Comparison of ENCODE assay signal across 9 cellular contexts in genomic region chr7:130939285-130940095, GRCh38.
A peak's percentile ranks its signal among the peaks of the same experiment; 100 is the strongest.
DNase-seq lines count a peak whose midpoint lies in the region; ATAC-seq and TF ChIP-seq lines count a peak whose summit lies in the region.
"Had no signal": no experiment of that assay in that cellular context is flagged by ENCODE, and none has a peak within 500 bp of the region (broad histone marks: within the 10 kb centered on the region; RNA-seq: fewer than 3 reads in every experiment).

No MANE protein-coding gene starts in this region.

- peak overlapping the region; percentile 67 for H3K4me3 Mint-ChIP-seq in activated CD4-positive, alpha-beta T cell treated with anti-CD3 and anti-CD28 coated beads for 36 hours
- peak overlapping the region; percentile 24 for H3K4me3 Mint-ChIP-seq in activated T-helper 1 cell treated with anti-CD3 and anti-CD28 coated beads, Interleukin-12 subunit alpha, Interleukin-12 subunit beta, Interleukin-2, Interleukin-4 antibody, amounts not matched to agents 30 ng/mL and 10 ng/mL and 1 ng/mL, durations not matched to agents 14 hours and 24 hours and 36 hours

- no peaks in the 10 kb centered on the region for H3F3A ChIP-seq in MM.1S (ENCODE audit: insufficient read depth, low read length)

- intact Hi-C loops in activated CD4-positive, alpha-beta T cell treated with anti-CD3 and anti-CD28 coated beads for 36 hours (cut with DNase I, micrococcal nuclease) = loop anchor here in 1 of 2 experiments (10.0 kb wide), 1 partner anchor 45 kb away; no protein-coding TSS in a partner anchor
- intact Hi-C loops in activated T-helper 1 cell treated with anti-CD3 and anti-CD28 coated beads, Interleukin-12 subunit alpha, Interleukin-12 subunit beta, Interleukin-2, Interleukin-4 antibody, amounts not matched to agents 30 ng/mL and 10 ng/mL and 1 ng/mL, durations not matched to agents 14 hours and 24 hours and 36 hours (cut with micrococcal nuclease) = loop anchor here (1.0 to 10.0 kb wide), 2 partner anchors 9 to 45 kb away; no protein-coding TSS in a partner anchor

- ATAC-seq in activated CD4-positive, alpha-beta T cell treated with anti-CD3 and anti-CD28 coated beads for 36 hours = no peak
- ATAC-seq in stimulated activated naive CD8-positive, alpha-beta T cell treated with anti-CD3 and anti-CD28 coated beads, Interleukin-15, Interleukin-2, amounts not matched to agents 100 U/mL and 50 U/mL, for 24 hours = peak; percentile 16
- ATAC-seq in GM18867 (IDR thresholded peaks at IDR 0.05; ENCODE audit: unreplicated experiment) = no peak

- H3K4me3 ChIP-seq in fibroblast of villous mesenchyme (ENCODE audit: low read depth, low read length) (peak overlapping the region; percentile 61), MM.1S (ENCODE audit: low read length) (no peak overlapping the region)

- no peaks in the 10 kb centered on the region for H3K27me3 ChIP-seq in MM.1S (replicated peaks; ENCODE audit: insufficient read depth, low read length)

- H4K20me1 ChIP-seq in MM.1S (ENCODE audit: insufficient read depth, low read length) = peaks cover 24% of the 10 kb centered on the region

- no peak overlapping the region for H3K4me2 ChIP-seq in MM.1S (ENCODE audit: low read depth, low read length)

- no peaks in the 10 kb centered on the region for H3K27me3 Mint-ChIP-seq in activated CD4-positive, alpha-beta T cell treated with anti-CD3 and anti-CD28 coated beads for 36 hours
- H3K27me3 Mint-ChIP-seq in activated T-helper 1 cell treated with anti-CD3 and anti-CD28 coated beads, Interleukin-12 subunit alpha, Interleukin-12 subunit beta, Interleukin-2, Interleukin-4 antibody, amounts not matched to agents 30 ng/mL and 10 ng/mL and 1 ng/mL, durations not matched to agents 14 hours and 24 hours and 36 hours (ENCODE audit: insufficient read depth) = no peaks in the 10 kb centered on the region

- no peaks in the 10 kb centered on the region; the same call in 1 of the 2 replicates for H3K36me3 ChIP-seq in MM.1S (replicated peaks; ENCODE audit: insufficient read depth, low read length)

- DNase-seq in activated CD4-positive, alpha-beta T cell treated with anti-CD3 and anti-CD28 coated beads for 36 hours = no peak
- no peak for DNase-seq in activated CD4-positive, alpha-beta T cell treated with anti-CD3 and anti-CD28 coated beads for 4 hours
- DNase-seq in activated T-helper 1 cell treated with anti-CD3 and anti-CD28 coated beads, Interleukin-12 subunit alpha, Interleukin-12 subunit beta, Interleukin-2, Interleukin-4 antibody, amounts not matched to agents 30 ng/mL and 10 ng/mL and 1 ng/mL, durations not matched to agents 14 hours and 24 hours and 36 hours (ENCODE audit: low spot score) = no peak
- DNase-seq in fibroblast of villous mesenchyme (ENCODE audit: low read depth) (peak; percentile 48), MM.1S (no peak), cerebellar nuclear complex (lab: John Stamatoyannopoulos, UW) (no peak)
- no peak for DNase-seq in stimulated activated naive CD8-positive, alpha-beta T cell treated with anti-CD3 and anti-CD28 coated beads, Interleukin-15, Interleukin-2, amounts not matched to agents 100 U/mL and 50 U/mL, for 24 hours
- DNase-seq: NCI-H748 treated with DMSO at 0.1 percent for 48 hours had no signal

- H3K9ac ChIP-seq in MM.1S (ENCODE audit: low read length) = no peak overlapping the region

- peaks cover 88% of the 10 kb centered on the region for H3K36me3 Mint-ChIP-seq in activated CD4-positive, alpha-beta T cell treated with anti-CD3 and anti-CD28 coated beads for 36 hours (ENCODE audit: low read depth)
- peaks cover 61% of the 10 kb centered on the region for H3K36me3 Mint-ChIP-seq in activated T-helper 1 cell treated with anti-CD3 and anti-CD28 coated beads, Interleukin-12 subunit alpha, Interleukin-12 subunit beta, Interleukin-2, Interleukin-4 antibody, amounts not matched to agents 30 ng/mL and 10 ng/mL and 1 ng/mL, durations not matched to agents 14 hours and 24 hours and 36 hours (ENCODE audit: low read depth)

- H3K9me2 ChIP-seq in MM.1S (replicated peaks; ENCODE audit: insufficient read depth, low read length) = no peaks in the 10 kb centered on the region

- H2AFZ ChIP-seq in MM.1S (ENCODE audit: low read length) = no peak overlapping the region

- peaks cover 96% of the 10 kb centered on the region for H3K79me2 ChIP-seq in MM.1S (ENCODE audit: low read length)

- H3K9me3 ChIP-seq in MM.1S (replicated peaks; ENCODE audit: insufficient read depth, low read length) = no peaks in the 10 kb centered on the region

- POLR2A ChIA-PET in activated CD4-positive, alpha-beta T cell treated with anti-CD3 and anti-CD28 coated beads for 36 hours (lab: Charles Lee) = interaction anchor here (0.5 to 2.3 kb wide), 7 partner anchors 11 to 249 kb away, joined by 3 to 11 read pairs (median 7); no protein-coding TSS in a partner anchor

- no peaks in the 10 kb centered on the region for H3K4me1 ChIP-seq in MM.1S (ENCODE audit: low read length)

- CTCF ChIA-PET in activated CD4-positive, alpha-beta T cell treated with anti-CD3 and anti-CD28 coated beads for 36 hours (lab: Charles Lee) = interaction anchor here (0.6 to 4.9 kb wide), 12 partner anchors 10 to 1538 kb away, joined by 3 to 29 read pairs (median 4); no protein-coding TSS in a partner anchor

- no peaks in the 10 kb centered on the region for H3K9me3 Mint-ChIP-seq in activated CD4-positive, alpha-beta T cell treated with anti-CD3 and anti-CD28 coated beads for 36 hours (ENCODE audit: low read depth)
- no peaks in the 10 kb centered on the region for H3K9me3 Mint-ChIP-seq in activated T-helper 1 cell treated with anti-CD3 and anti-CD28 coated beads, Interleukin-12 subunit alpha, Interleukin-12 subunit beta, Interleukin-2, Interleukin-4 antibody, amounts not matched to agents 30 ng/mL and 10 ng/mL and 1 ng/mL, durations not matched to agents 14 hours and 24 hours and 36 hours

- H3K27ac ChIP-seq in MM.1S (ENCODE audit: low read length) = no peak overlapping the region

- peak overlapping the region; percentile 91 for H3K27ac Mint-ChIP-seq in activated CD4-positive, alpha-beta T cell treated with anti-CD3 and anti-CD28 coated beads for 36 hours
- peak overlapping the region; percentile 85 for H3K27ac Mint-ChIP-seq in activated T-helper 1 cell treated with anti-CD3 and anti-CD28 coated beads, Interleukin-12 subunit alpha, Interleukin-12 subunit beta, Interleukin-2, Interleukin-4 antibody, amounts not matched to agents 30 ng/mL and 10 ng/mL and 1 ng/mL, durations not matched to agents 14 hours and 24 hours and 36 hours

- H3K4me1 Mint-ChIP-seq in activated CD4-positive, alpha-beta T cell treated with anti-CD3 and anti-CD28 coated beads for 36 hours = peaks cover 90% of the 10 kb centered on the region
- peaks cover 90% of the 10 kb centered on the region for H3K4me1 Mint-ChIP-seq in activated T-helper 1 cell treated with anti-CD3 and anti-CD28 coated beads, Interleukin-12 subunit alpha, Interleukin-12 subunit beta, Interleukin-2, Interleukin-4 antibody, amounts not matched to agents 30 ng/mL and 10 ng/mL and 1 ng/mL, durations not matched to agents 14 hours and 24 hours and 36 hours (ENCODE audit: low read depth)

- TF ChIP-seq CTCF in fibroblast of villous mesenchyme (IDR thresholded peaks at IDR 0.05; ENCODE audit: insufficient read depth, low read depth, low read length) = no peak
- no peak for TF ChIP-seq CTCF in MM.1S (IDR thresholded peaks at IDR 0.05; ENCODE audit: low read length)
